Comparison of ENCODE assay signal across 34 cellular contexts in the genomic region with DNA sequence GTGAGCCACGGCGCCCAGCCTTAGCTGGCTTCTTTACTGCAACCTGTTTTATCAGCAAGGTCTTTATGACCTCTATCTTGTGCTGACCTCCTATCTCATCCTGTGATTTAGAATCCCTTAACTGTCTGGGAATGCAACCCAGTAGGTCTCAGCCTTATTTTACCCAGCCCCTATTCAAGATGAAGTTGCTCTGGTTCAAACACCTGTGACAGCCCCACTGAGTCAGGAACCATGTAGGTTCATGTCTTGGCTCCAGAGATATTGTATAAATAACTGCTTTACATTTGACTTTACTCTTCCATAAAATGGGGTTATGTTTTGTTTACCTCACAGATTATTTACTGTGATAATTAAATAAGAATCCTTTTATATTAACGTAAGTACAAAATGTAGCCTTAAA.
"Had no signal": no experiment of that assay in that cellular context is flagged by ENCODE, and none has a peak within 500 bp of the region (broad histone marks: within the 10 kb centered on the region; RNA-seq: fewer than 3 reads in every experiment).

No MANE protein-coding gene starts in this region.

- H3K27ac ChIP-seq: adrenal gland, body of pancreas, brain microvascular endothelial cell, breast epithelium, VCaP had no signal

- FAIRE-seq: astrocyte, TTC549 had no signal

- H3K9me3 Mint-ChIP-seq: activated B cell treated with CpG ODN at 0.5 μM for 24 hours; activated CD4-positive, alpha-beta memory T cell treated with anti-CD3 and anti-CD28 coated beads, Interleukin-2, amount 10 ng/mL, durations not matched to agents 7 days and 5 days; activated CD4-positive, alpha-beta T cell treated with anti-CD3 and anti-CD28 coated beads, Interleukin-2, amount 10 ng/mL, durations not matched to agents 7 days and 5 days; activated naive CD4-positive, alpha-beta T cell treated with anti-CD3 and anti-CD28 coated beads, Interleukin-2, amount 10 ng/mL, durations not matched to agents 7 days and 5 days; activated naive CD4-positive, alpha-beta T cell treated with anti-CD3 and anti-CD28 coated beads, Interleukin-2, amount 50 U/mL, for 72 hours; activated naive CD8-positive, alpha-beta T cell treated with anti-CD3 and anti-CD28 coated beads for 36 hours; activated T-cell treated with anti-CD3 and anti-CD28 coated beads, Interleukin-2, amount 50 U/mL, for 24 hours; activated T-helper 2 cell treated with anti-CD3 and anti-CD28 coated beads, Interferon-gamma antibody, Interleukin-2, Interleukin-4, amounts not matched to agents 10 μg/mL and 5 μg/mL and 100 μg/mL, durations not matched to agents 14 hours and 24 hours and 36 hours; T-helper 1 cell treated with Interleukin-12 subunit alpha and Interleukin-12 subunit beta and Interleukin-4 antibody, amounts not matched to agents 30 μg/mL and 1 μg/mL, for 36 hours; T-helper 2 cell treated with Interferon-gamma antibody and Interleukin-4, amounts not matched to agents 5 μg/mL and 100 μg/mL, for 36 hours had no signal

- H3K4me1 Mint-ChIP-seq: activated B cell treated with CpG ODN at 0.5 μM for 24 hours; activated CD4-positive, alpha-beta memory T cell treated with anti-CD3 and anti-CD28 coated beads, Interleukin-2, amount 10 ng/mL, durations not matched to agents 7 days and 5 days; activated CD4-positive, alpha-beta T cell treated with anti-CD3 and anti-CD28 coated beads, Interleukin-2, amount 10 ng/mL, durations not matched to agents 7 days and 5 days; activated CD8-positive, alpha-beta memory T cell treated with anti-CD3 and anti-CD28 coated beads, Interleukin-2, amount 10 ng/mL, durations not matched to agents 7 days and 5 days; activated naive CD4-positive, alpha-beta T cell treated with anti-CD3 and anti-CD28 coated beads, Interleukin-2, amount 10 ng/mL, durations not matched to agents 7 days and 5 days; activated naive CD8-positive, alpha-beta T cell treated with anti-CD3 and anti-CD28 coated beads for 36 hours had no signal

- H3K9me3 ChIP-seq: adrenal gland, body of pancreas, breast epithelium had no signal

- DNase-seq: activated B cell treated with CpG ODN at 0.5 μM for 24 hours; activated CD4-positive, alpha-beta memory T cell treated with anti-CD3 and anti-CD28 coated beads, Interleukin-2, amount 10 ng/mL, durations not matched to agents 7 days and 5 days; activated CD4-positive, alpha-beta T cell treated with anti-CD3 and anti-CD28 coated beads for 4 hours; activated CD4-positive, alpha-beta T cell treated with anti-CD3 and anti-CD28 coated beads, Interleukin-2, amount 10 ng/mL, durations not matched to agents 7 days and 5 days; activated CD4-positive, alpha-beta T cell treated with anti-CD3 and anti-CD28 coated beads, Interleukin-2, amount 50 U/mL, for 48 hours; activated CD4-positive, CD25-positive, alpha-beta regulatory T cell treated with anti-CD3 and anti-CD28 coated beads, Interleukin-2, amount 50 U/mL, for 72 hours; activated CD8-positive, alpha-beta memory T cell treated with anti-CD3 and anti-CD28 coated beads for 24 hours; activated CD8-positive, alpha-beta memory T cell treated with anti-CD3 and anti-CD28 coated beads, Interleukin-2, amount 10 ng/mL, durations not matched to agents 7 days and 5 days; activated CD8-positive, alpha-beta memory T cell treated with anti-CD3 and anti-CD28 coated beads, Interleukin-2, amount 50 U/mL, for 48 hours; activated CD8-positive, alpha-beta T cell treated with anti-CD3 and anti-CD28 coated beads, Interleukin-2, amount 10 ng/mL, durations not matched to agents 7 days and 5 days; activated effector memory CD4-positive, alpha-beta T cell treated with Interleukin-2 at 50 U/mL for 16 hours; activated gamma-delta T cell; activated naive CD4-positive, alpha-beta T cell treated with anti-CD3 and anti-CD28 coated beads, Interleukin-2, amount 10 ng/mL, durations not matched to agents 7 days and 5 days; activated naive CD4-positive, alpha-beta T cell treated with Interleukin-2 at 50 U/mL for 16 hours; activated naive CD8-positive, alpha-beta T cell treated with anti-CD3 and anti-CD28 coated beads for 36 hours; activated T-cell treated with anti-CD3 and anti-CD28 coated beads, Interleukin-2, amount 50 U/mL, for 24 hours; activated T-cell treated with anti-CD3 and anti-CD28 coated beads, Interleukin-2, amount 50 U/mL, for 48 hours; adrenal gland; amniotic stem cell; aorta; body of pancreas; brain microvascular endothelial cell; central memory CD4-positive, alpha-beta T cell; T-helper 1 cell; T-helper 2 cell; T-helper 9 cell had no signal

- H3K4me3 ChIP-seq: adrenal gland, body of pancreas had no signal

- H3K36me3 ChIP-seq: adrenal gland, brain microvascular endothelial cell, breast epithelium had no signal

- H3K36me3 Mint-ChIP-seq: activated CD8-positive, alpha-beta memory T cell treated with anti-CD3 and anti-CD28 coated beads, Interleukin-2, amount 10 ng/mL, durations not matched to agents 7 days and 5 days; activated naive CD4-positive, alpha-beta T cell treated with anti-CD3 and anti-CD28 coated beads, Interleukin-2, amount 10 ng/mL, durations not matched to agents 7 days and 5 days; activated naive CD4-positive, alpha-beta T cell treated with anti-CD3 and anti-CD28 coated beads, Interleukin-2, amount 50 U/mL, for 72 hours; activated naive CD8-positive, alpha-beta T cell treated with anti-CD3 and anti-CD28 coated beads for 36 hours had no signal

- H3K4me1 ChIP-seq: adrenal gland, body of pancreas, breast epithelium had no signal

- H3K4me3 Mint-ChIP-seq: activated B cell treated with CpG ODN at 0.5 μM for 24 hours; activated CD4-positive, alpha-beta memory T cell treated with anti-CD3 and anti-CD28 coated beads, Interleukin-2, amount 10 ng/mL, durations not matched to agents 7 days and 5 days; activated CD4-positive, alpha-beta T cell treated with anti-CD3 and anti-CD28 coated beads, Interleukin-2, amount 10 ng/mL, durations not matched to agents 7 days and 5 days; activated CD8-positive, alpha-beta memory T cell treated with anti-CD3 and anti-CD28 coated beads, Interleukin-2, amount 10 ng/mL, durations not matched to agents 7 days and 5 days; activated CD8-positive, alpha-beta T cell treated with anti-CD3 and anti-CD28 coated beads, Interleukin-2, amount 10 ng/mL, durations not matched to agents 7 days and 5 days; activated naive CD4-positive, alpha-beta T cell treated with anti-CD3 and anti-CD28 coated beads, Interleukin-2, amount 10 ng/mL, durations not matched to agents 7 days and 5 days; activated naive CD8-positive, alpha-beta T cell treated with anti-CD3 and anti-CD28 coated beads for 36 hours; T-helper 1 cell treated with Interleukin-12 subunit alpha and Interleukin-12 subunit beta and Interleukin-4 antibody, amounts not matched to agents 30 μg/mL and 1 μg/mL, for 36 hours; T-helper 2 cell treated with Interferon-gamma antibody and Interleukin-4, amounts not matched to agents 5 μg/mL and 100 μg/mL, for 36 hours had no signal

- ATAC-seq: activated CD8-positive, alpha-beta memory T cell treated with anti-CD3 and anti-CD28 coated beads, Interleukin-2, amount 10 ng/mL, durations not matched to agents 7 days and 5 days; activated CD8-positive, alpha-beta T cell treated with anti-CD3 and anti-CD28 coated beads, Interleukin-2, amount 10 ng/mL, durations not matched to agents 7 days and 5 days; activated naive CD4-positive, alpha-beta T cell treated with anti-CD3 and anti-CD28 coated beads, Interleukin-2, amount 50 U/mL, for 72 hours; body of pancreas had no signal

- H3K27me3 ChIP-seq: adrenal gland, body of pancreas, brain microvascular endothelial cell, breast epithelium had no signal

- H3K27ac Mint-ChIP-seq: activated B cell treated with CpG ODN at 0.5 μM for 24 hours; activated CD4-positive, alpha-beta memory T cell treated with anti-CD3 and anti-CD28 coated beads, Interleukin-2, amount 10 ng/mL, durations not matched to agents 7 days and 5 days; activated CD4-positive, alpha-beta T cell treated with anti-CD3 and anti-CD28 coated beads, Interleukin-2, amount 10 ng/mL, durations not matched to agents 7 days and 5 days; activated CD8-positive, alpha-beta memory T cell treated with anti-CD3 and anti-CD28 coated beads, Interleukin-2, amount 10 ng/mL, durations not matched to agents 7 days and 5 days; activated CD8-positive, alpha-beta T cell treated with anti-CD3 and anti-CD28 coated beads, Interleukin-2, amount 10 ng/mL, durations not matched to agents 7 days and 5 days; activated naive CD4-positive, alpha-beta T cell treated with anti-CD3 and anti-CD28 coated beads, Interleukin-2, amount 10 ng/mL, durations not matched to agents 7 days and 5 days; activated naive CD4-positive, alpha-beta T cell treated with anti-CD3 and anti-CD28 coated beads, Interleukin-2, amount 50 U/mL, for 72 hours; activated naive CD8-positive, alpha-beta T cell treated with anti-CD3 and anti-CD28 coated beads for 36 hours; activated T-cell treated with anti-CD3 and anti-CD28 coated beads, Interleukin-2, amount 50 U/mL, for 24 hours; activated T-helper 2 cell treated with anti-CD3 and anti-CD28 coated beads, Interferon-gamma antibody, Interleukin-2, Interleukin-4, amounts not matched to agents 10 μg/mL and 5 μg/mL and 100 μg/mL, durations not matched to agents 14 hours and 24 hours and 36 hours; T-helper 1 cell treated with Interleukin-12 subunit alpha and Interleukin-12 subunit beta and Interleukin-4 antibody, amounts not matched to agents 30 μg/mL and 1 μg/mL, for 36 hours; T-helper 2 cell treated with Interferon-gamma antibody and Interleukin-4, amounts not matched to agents 5 μg/mL and 100 μg/mL, for 36 hours had no signal
